ENCODE assay signal across 1 cellular context in genomic region chr9:131161585-131161984, GRCh38.
TF ChIP-seq lines count a peak whose summit lies in the region.

No MANE protein-coding gene starts in this region.

TF ChIP-seq in K562, 482 proteins besides CTCF, POLR2A, EP300 and RAD21 (continued from another document):
- no peak for TF ChIP-seq ZNF655 (CRISPR knock-in tag; IDR thresholded peaks at IDR 0.05)
- no peak for TF ChIP-seq TBL1XR1 (IDR thresholded peaks at IDR 0.05; ENCODE audit: low read length in 2 of 2)
- no peak for TF ChIP-seq THAP7 (CRISPR knock-in tag; IDR thresholded peaks at IDR 0.05)
- no peak for TF ChIP-seq NFYB (IDR thresholded peaks at IDR 0.05; ENCODE audit: extremely low read depth, insufficient read length)
- no peak for TF ChIP-seq POLR3G (IDR thresholded peaks at IDR 0.05; ENCODE audit: extremely low read depth, insufficient read length, insufficient replicate concordance)
- no peak for TF ChIP-seq BRF1 (IDR thresholded peaks at IDR 0.05; ENCODE audit: borderline replicate concordance, extremely low read depth, insufficient read length)
- TF ChIP-seq ZNF324 (CRISPR knock-in tag; IDR thresholded peaks at IDR 0.05) = no peak
- TF ChIP-seq CREM (IDR thresholded peaks at IDR 0.05; ENCODE audit: low read depth) = no peak
- no peak for TF ChIP-seq ZKSCAN8 (CRISPR knock-in tag; IDR thresholded peaks at IDR 0.05)
- no peak for TF ChIP-seq CHAMP1 (IDR thresholded peaks at IDR 0.05)
- TF ChIP-seq LCOR (CRISPR knock-in tag; IDR thresholded peaks at IDR 0.05) = no peak
- no peak for TF ChIP-seq ZFX (CRISPR knock-in tag; IDR thresholded peaks at IDR 0.05)
